In the genomic region with DNA sequence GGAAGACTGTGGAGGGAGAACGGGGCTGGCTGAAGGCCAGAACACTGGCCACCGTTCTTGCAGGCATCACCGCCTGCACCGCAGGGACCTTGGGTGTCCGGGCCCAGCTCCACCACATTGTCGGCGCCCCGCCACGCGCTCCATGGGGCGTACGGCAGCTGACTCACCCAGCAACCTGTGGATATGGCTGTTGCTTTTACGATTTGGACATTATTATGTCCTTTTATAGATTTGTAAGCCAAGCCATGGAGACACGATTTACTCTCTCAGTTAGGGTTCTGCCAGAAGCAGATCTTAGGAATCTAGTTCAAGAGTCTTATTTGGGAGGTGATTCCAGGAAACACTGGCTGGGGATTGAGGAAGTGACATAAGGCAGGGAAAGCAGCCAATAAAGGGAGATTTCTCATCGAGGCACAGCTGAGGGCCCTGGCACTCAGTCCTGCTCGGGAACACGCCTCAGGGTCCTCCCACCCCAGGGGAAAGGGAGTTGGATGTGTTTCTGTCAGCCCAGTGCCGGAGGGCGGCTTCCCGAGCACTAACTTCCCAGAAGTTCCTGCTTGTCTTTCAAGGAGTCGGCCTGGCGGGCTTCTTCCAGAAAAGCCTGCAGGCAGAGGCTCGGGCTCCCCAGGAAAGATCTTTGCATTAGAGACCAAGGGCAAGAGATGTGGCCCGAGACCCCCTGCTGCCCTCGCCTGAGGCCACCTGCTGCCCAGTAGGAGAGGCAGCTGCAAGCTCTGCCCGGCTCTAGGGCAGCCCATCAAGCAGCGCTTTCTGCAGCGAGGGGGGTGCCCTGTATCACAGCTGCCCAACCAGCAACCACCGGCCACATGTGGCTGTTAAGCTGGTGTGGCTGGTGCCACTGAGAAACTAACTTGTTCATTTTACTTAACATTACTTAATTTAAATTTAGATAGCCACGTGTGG, we compare ENCODE assay signal across 12 cellular contexts. TPM values are rescaled to one million over a fixed set of nuclear protein-coding genes. Genes with fewer than 3 reads are reported as not detected.
DNase-seq lines count a peak whose midpoint lies in the region; ATAC-seq, FAIRE-seq and TF ChIP-seq lines count a peak whose summit lies in the region.
"Had no signal": no experiment of that assay in that cellular context is flagged by ENCODE, and none has a peak within 500 bp of the region (broad histone marks: within the 10 kb centered on the region; RNA-seq: fewer than 3 reads in every experiment).

No MANE protein-coding gene starts in this region.

- DNase-seq in Ammon's horn (ENCODE audit: low spot score), result peak; percentile 63
- DNase-seq in astrocyte of the cerebellum (ENCODE audit: low read depth), result peak; percentile 41
- DNase-seq in right cardiac atrium, result peak; percentile 81 to 90 (median 87)
- peak; percentile 86 for DNase-seq in sigmoid colon
- DNase-seq in activated gamma-delta T cell treated with Interleukin-2 at 50 U/mL for 16 hours, result no peak
- DNase-seq in SW 1271 (lab: John Stamatoyannopoulos, UW), result no peak
- no peak for DNase-seq in small intestine
- DNase-seq in OCI-M2 (lab: John Stamatoyannopoulos, UW; ENCODE audit: unreplicated experiment), result no peak
- DNase-seq: BE2C, dermis blood vessel endothelial cell, HCEC 1CT, NCI-H510A treated with DMSO at 0.1 percent for 48 hours had no signal

- H3K27me3 ChIP-seq in right cardiac atrium (ENCODE audit: control insufficient read depth, insufficient read depth) (no peaks in the 10 kb centered on the region), sigmoid colon (no peaks in the 10 kb centered on the region), small intestine (ENCODE audit: control insufficient read depth in 2 of 2, insufficient read depth in 2 of 2, low read length in 2 of 2) (no peaks in the 10 kb centered on the region)
- H3K27me3 ChIP-seq: BE2C had no signal

- H3K9me3 ChIP-seq in right cardiac atrium (ENCODE audit: control insufficient read depth, low read length), result no peaks in the 10 kb centered on the region
- H3K9me3 ChIP-seq in sigmoid colon, result no peaks in the 10 kb centered on the region
- H3K9me3 ChIP-seq in small intestine (ENCODE audit: control insufficient read depth, low read depth), result no peaks in the 10 kb centered on the region
- H3K9me3 ChIP-seq: BE2C had no signal

- H3K27ac ChIP-seq in right cardiac atrium (ENCODE audit: low read length) (no peak overlapping the region), sigmoid colon (peak overlapping the region; percentile 20 to 73 (median 50)), small intestine (ENCODE audit: low read depth in 1 of 2, low read length in 1 of 2) (peak overlapping the region in 1 of 2 donors; percentile 40)

- no peaks in the 10 kb centered on the region for H3K36me3 ChIP-seq in sigmoid colon
- no peaks in the 10 kb centered on the region for H3K36me3 ChIP-seq in small intestine (ENCODE audit: control insufficient read depth in 2 of 2, insufficient read depth in 2 of 2, low read length in 2 of 2)

- peak; percentile 93 to 96 for ATAC-seq in right cardiac atrium

- no peak overlapping the region for H3K4me3 ChIP-seq in astrocyte of the cerebellum (ENCODE audit: low read depth, low read length)
- no peak overlapping the region for H3K4me3 ChIP-seq in right cardiac atrium (ENCODE audit: low read length)
- peak overlapping the region in 2 of 4 donors; percentile 2 to 17 for H3K4me3 ChIP-seq in sigmoid colon
- H3K4me3 ChIP-seq in small intestine (ENCODE audit: low read depth in 1 of 2, low read length in 2 of 2), result no peak overlapping the region

- no peak for TF ChIP-seq CTCF in astrocyte of the cerebellum (IDR thresholded peaks at IDR 0.05; ENCODE audit: low read depth, low read length, missing control alignments)
- TF ChIP-seq CTCF in sigmoid colon (IDR thresholded peaks at IDR 0.05), result no peak

- H3K4me1 ChIP-seq in right cardiac atrium (ENCODE audit: control insufficient read depth, insufficient read depth, low read length), result no peaks in the 10 kb centered on the region
- H3K4me1 ChIP-seq in sigmoid colon, result peaks cover 0 to 35% (median 23%) of the 10 kb centered on the region in 4 donors
- H3K4me1 ChIP-seq in small intestine (ENCODE audit: control insufficient read depth in 2 of 2, insufficient read depth in 1 of 2, low read depth in 1 of 2, low read length in 1 of 2), result no peaks in the 10 kb centered on the region
- H3K4me1 ChIP-seq: BE2C had no signal

- no peak for TF ChIP-seq POLR2A in sigmoid colon (IDR thresholded peaks at IDR 0.05)

- 46% methylated on average over 30 of the region's 30 CpGs for WGBS in right cardiac atrium
- 71 to 73% methylated on average over 30 of the region's 30 CpGs for WGBS in sigmoid colon, 2 donors
- WGBS in small intestine, 3 donors, result 60 to 79% (median 77%) methylated on average over 30 of the region's 30 CpGs

- in situ Hi-C loops in astrocyte of the cerebellum (cut with HindIII; ENCODE audit: low sequenced_read_pairs), result no loop called here

- intact Hi-C loops in right cardiac atrium (cut with DNase I) (no loop called here), sigmoid colon (cut with DNase I) (no loop called here)

- FAIRE-seq in small intestine (lab: Jason Lieb, UNC), result no peak

- no peak for TF ChIP-seq EP300 in sigmoid colon (IDR thresholded peaks at IDR 0.05)

RNA-seq across cellular contexts. Expression of a gene that starts 52.9 kb away (rescaled TPM):
- 1 to 10 TPM in 1 of 4 donors, under 1 TPM in 3; 0.40 to 1.0 (median 0.71) TPM for total RNA-seq in right cardiac atrium
- 0.43 TPM for polyA plus RNA-seq in right cardiac atrium
- 1 to 10 TPM; 3.5 to 6.4 (median 4.7) TPM for total RNA-seq in sigmoid colon
- 1 to 10 TPM in 1 of 3 donors, under 1 TPM in 1, not detected in 1; under 0.01 to 4.1 TPM for polyA plus RNA-seq in sigmoid colon
- polyA plus RNA-seq in small intestine, result 1 to 10 TPM in 2 of 3 donors, under 1 TPM in 1; 0.22 to 5.9 (median 1.9) TPM

Comparison
In these comparisons a context has a peak if more than half of its experiments do, and no peak if none do; other contexts are left out.
1. DNase-seq: peak in Ammon's horn (single experiment), astrocyte of the cerebellum (single experiment), right cardiac atrium (3 of 3) and sigmoid colon (single experiment); none in activated gamma-delta T cell treated with Interleukin-2 at 50 U/mL for 16 hours (single experiment), SW 1271 (0 of 2), small intestine (single experiment) and OCI-M2 (single experiment).